In genomic region chr2:3042601-3043585, GRCh38 we compare ENCODE assay signal across 28 cellular contexts.
A peak's percentile ranks its signal among the peaks of the same experiment; 100 is the strongest.
DNase-seq lines count a peak whose midpoint lies in the region; ATAC-seq and TF ChIP-seq lines count a peak whose summit lies in the region.
"Had no signal": no experiment of that assay in that cellular context is flagged by ENCODE, and none has a peak within 500 bp of the region (broad histone marks: within the 10 kb centered on the region; RNA-seq: fewer than 3 reads in every experiment).

No MANE protein-coding gene starts in this region.

- peak overlapping the region; percentile 82 for H3K27ac ChIP-seq in BLaER1
- H3K27ac ChIP-seq in endodermal cell (ENCODE audit: low read depth, low read length) = no peak overlapping the region
- H3K27ac ChIP-seq: breast epithelium, tibial artery had no signal

- H3K27ac Mint-ChIP-seq in nephron progenitor cell (peak overlapping the region; percentile 66), endodermal cell (no peak overlapping the region)
- H3K27ac Mint-ChIP-seq: activated naive CD4-positive, alpha-beta T cell treated with anti-CD3 and anti-CD28 coated beads, Interleukin-2, amount 10 ng/mL, durations not matched to agents 7 days and 5 days; CD4-positive, alpha-beta memory T cell; mesothelial cell of epicardium; natural killer cell; T-cell had no signal

- H3K4me3 ChIP-seq in BLaER1 (0 out of 2 replicates have a peak overlapping the region, but pooled peaks have one; percentile 55), endodermal cell (ENCODE audit: low read length) (no peak overlapping the region)
- H3K4me3 ChIP-seq: breast epithelium, smooth muscle cell, tibial artery had no signal

- H3K9ac ChIP-seq in BLaER1 (peak overlapping the region; percentile 62; the same call in 1 of the 2 replicates), endodermal cell (ENCODE audit: extremely low read depth, low read length, poor library complexity, severe bottlenecking) (no peak overlapping the region)

- H3K36me3 ChIP-seq in BLaER1 = no peaks in the 10 kb centered on the region
- H3K36me3 ChIP-seq in endodermal cell (ENCODE audit: control insufficient read depth, insufficient read depth, low read length) = no peaks in the 10 kb centered on the region
- H3K36me3 ChIP-seq: breast epithelium, tibial artery had no signal

- intact Hi-C loops in left ventricle myocardium superior (cut with micrococcal nuclease) = no loop called here

- WGBS in endodermal cell (ENCODE audit: insufficient coverage in 1 of 2, insufficient read length in 1 of 2), 2 experiments = 87 to 92% methylated on average over 15 to 20 of the region's 20 CpGs

- H3K4me1 Mint-ChIP-seq in nephron progenitor cell (peaks cover 43% of the 10 kb centered on the region), endodermal cell (no peaks in the 10 kb centered on the region)
- H3K4me1 Mint-ChIP-seq: activated naive CD4-positive, alpha-beta T cell treated with anti-CD3 and anti-CD28 coated beads, Interleukin-2, amount 10 ng/mL, durations not matched to agents 7 days and 5 days; CD4-positive, alpha-beta memory T cell; natural killer cell; T-cell had no signal

- 0 out of 2 replicates have a peak, but pooled peaks cover 7% of the 10 kb centered on the region for H3K9me3 ChIP-seq in BLaER1
- H3K9me3 ChIP-seq in endodermal cell (ENCODE audit: control insufficient read depth, low read length) = peaks cover 5% of the 10 kb centered on the region
- H3K9me3 ChIP-seq: breast epithelium, tibial artery had no signal

- ATAC-seq in SK-N-SH treated with all-trans-retinoic acid at 6 μM for 48 hours (peak; percentile 45; the same call in 2 of the 3 replicates), left ventricle myocardium superior (peak; percentile 59), GM21737 (IDR thresholded peaks at IDR 0.05; ENCODE audit: unreplicated experiment) (no peak)
- ATAC-seq: HCT116, HepG2, Panc1, T-cell had no signal

- H3K9me3 Mint-ChIP-seq in nephron progenitor cell (peaks cover 24% of the 10 kb centered on the region), endodermal cell (no peaks in the 10 kb centered on the region)
- H3K9me3 Mint-ChIP-seq: activated naive CD4-positive, alpha-beta T cell treated with anti-CD3 and anti-CD28 coated beads, Interleukin-2, amount 10 ng/mL, durations not matched to agents 7 days and 5 days; CD4-positive, alpha-beta memory T cell; natural killer cell; T-cell had no signal

- peak overlapping the region; percentile 98 for H3K4me2 ChIP-seq in BLaER1
- H3K4me2 ChIP-seq: smooth muscle cell had no signal

- no peak for DNase-seq in left ventricle myocardium superior
- no peak for DNase-seq in nephron progenitor cell
- DNase-seq in activated effector memory CD4-positive, alpha-beta T cell treated with Interleukin-2 at 50 U/mL for 16 hours = no peak
- no peak for DNase-seq in DMS53 (lab: John Stamatoyannopoulos, UW)
- no peak for DNase-seq in endodermal cell
- DNase-seq: activated CD4-positive, alpha-beta T cell treated with anti-CD3 and anti-CD28 coated beads, Interleukin-2, amount 50 U/mL, for 4 hours; activated naive CD4-positive, alpha-beta T cell treated with anti-CD3 and anti-CD28 coated beads, Interleukin-2, amount 10 ng/mL, durations not matched to agents 7 days and 5 days; AML-193; amniotic stem cell; CD4-positive, alpha-beta memory T cell; Kasumi-1; natural killer cell; NCI-H1417 treated with DMSO at 0.1 percent for 48 hours; NCI-H2081; NCI-H2227 treated with DMSO at 0.1 percent for 48 hours; SIG-M5; stimulated activated CD4-positive, alpha-beta T cell treated with anti-CD3 and anti-CD28 coated beads, Interleukin-1b, Interleukin-23, amount 100 ng/mL, for 48 hours; T-cell; tibial artery had no signal

- H3K27me3 ChIP-seq in BLaER1 (peaks cover 9% of the 10 kb centered on the region), endodermal cell (ENCODE audit: control insufficient read depth, insufficient read depth, low read length, poor library complexity, severe bottlenecking) (no peaks in the 10 kb centered on the region)

- H3K4me3 Mint-ChIP-seq in nephron progenitor cell = no peak overlapping the region
- H3K4me3 Mint-ChIP-seq in endodermal cell = no peak overlapping the region
- H3K4me3 Mint-ChIP-seq: activated naive CD4-positive, alpha-beta T cell treated with anti-CD3 and anti-CD28 coated beads, Interleukin-2, amount 10 ng/mL, durations not matched to agents 7 days and 5 days; CD4-positive, alpha-beta memory T cell; mesothelial cell of epicardium; natural killer cell; T-cell had no signal

- H3K4me1 ChIP-seq in BLaER1 = peaks cover 54% of the 10 kb centered on the region
- no peaks in the 10 kb centered on the region for H3K4me1 ChIP-seq in endodermal cell (ENCODE audit: control insufficient read depth, insufficient read depth, low read length)
- H3K4me1 ChIP-seq: breast epithelium, tibial artery had no signal

- TF ChIP-seq CTCF in nephron progenitor cell (IDR thresholded peaks at IDR 0.05) = no peak
- no peak for TF ChIP-seq CTCF in endodermal cell (conservative IDR thresholded peaks at IDR 0.05)

- peaks cover 3% of the 10 kb centered on the region for H3K27me3 Mint-ChIP-seq in nephron progenitor cell (ENCODE audit: low read depth, poor library complexity)
- H3K27me3 Mint-ChIP-seq in endodermal cell (ENCODE audit: insufficient read depth) = no peaks in the 10 kb centered on the region
- H3K27me3 Mint-ChIP-seq: activated naive CD4-positive, alpha-beta T cell treated with anti-CD3 and anti-CD28 coated beads, Interleukin-2, amount 10 ng/mL, durations not matched to agents 7 days and 5 days; CD4-positive, alpha-beta memory T cell had no signal

- H3K36me3 Mint-ChIP-seq in nephron progenitor cell (ENCODE audit: low read depth) (no peaks in the 10 kb centered on the region), endodermal cell (ENCODE audit: low read depth) (no peaks in the 10 kb centered on the region)
- H3K36me3 Mint-ChIP-seq: activated naive CD4-positive, alpha-beta T cell treated with anti-CD3 and anti-CD28 coated beads, Interleukin-2, amount 10 ng/mL, durations not matched to agents 7 days and 5 days; CD4-positive, alpha-beta memory T cell; mesothelial cell of epicardium; natural killer cell; T-cell had no signal

- H4K20me1 ChIP-seq in BLaER1 = no peaks in the 10 kb centered on the region

TF ChIP-seq in SK-N-SH treated with all-trans-retinoic acid at 6 μM for 48 hours, 23 proteins besides CTCF, POLR2A, EP300 and RAD21:
- TF ChIP-seq TCF4 (CRISPR knock-in tag; IDR thresholded peaks at IDR 0.05; ENCODE audit: borderline replicate concordance) (peak; percentile 53; the same call in 1 of the 2 replicates), ZFP3 (CRISPR knock-in tag; IDR thresholded peaks at IDR 0.05) (no peak), ESRRG (CRISPR knock-in tag; IDR thresholded peaks at IDR 0.05) (no peak), ZNF70 (CRISPR knock-in tag; IDR thresholded peaks at IDR 0.05) (peak; percentile 13; the same call in 1 of the 2 replicates)
